Comparison of ENCODE assay signal across 9 cellular contexts in genomic region chr17:50953831-50954601, GRCh38.
A peak's percentile ranks its signal among the peaks of the same experiment; 100 is the strongest.
DNase-seq lines count a peak whose midpoint lies in the region; ATAC-seq, FAIRE-seq and TF ChIP-seq lines count a peak whose summit lies in the region.
"Had no signal": no experiment of that assay in that cellular context is flagged by ENCODE, and none has a peak within 500 bp of the region (broad histone marks: within the 10 kb centered on the region; RNA-seq: fewer than 3 reads in every experiment).

No MANE protein-coding gene starts in this region.

- H3K27ac ChIP-seq in HepG2 (ENCODE audit: extremely low read length, insufficient read depth, low read length) (peak overlapping the region; percentile 15), OCI-LY7 (ENCODE audit: low read depth, low read length, poor library complexity, severe bottlenecking) (no peak overlapping the region)

- POLR2A ChIA-PET in HepG2 (lab: Yijun Ruan, JAX) (interaction anchor here (1.0 to 6.3 kb wide), 5 partner anchors 9 to 101 kb away, joined by 3 to 52 read pairs (median 12); partner anchors contain the start of gene TOB1), OCI-LY7 (lab: Charles Lee) (no interaction called here)

- no peak for FAIRE-seq in bronchial epithelial cell (lab: Jason Lieb, UNC)
- peak; percentile 53 for FAIRE-seq in HepG2 (lab: Jason Lieb, UNC)
- FAIRE-seq: colon had no signal

- H3K9me3 ChIP-seq in HepG2 (ENCODE audit: low read length) (no peaks in the 10 kb centered on the region), OCI-LY7 (ENCODE audit: low read length) (no peaks in the 10 kb centered on the region)

- TF ChIP-seq POLR2A in HepG2 (IDR thresholded peaks at IDR 0.05; ENCODE audit: insufficient read depth in 1 of 2, low read depth in 2 of 2, low read length in 2 of 2): 0 out of 4 replicates have a peak, but pooled peaks of 1 of the 2 experiments have one; percentile 39

- peaks cover 66% of the 10 kb centered on the region for H3K4me1 ChIP-seq in HepG2 (ENCODE audit: insufficient read depth, low read length)
- peaks cover 11% of the 10 kb centered on the region for H3K4me1 ChIP-seq in OCI-LY7 (ENCODE audit: insufficient read depth, low read length, poor library complexity, severe bottlenecking)

- 79% methylated on average over 17 of the region's 17 CpGs for WGBS in HepG2 (ENCODE audit: low lambda C conversion rate)

- H2AFZ ChIP-seq in HepG2 (ENCODE audit: low read length): no peak overlapping the region
- H2AFZ ChIP-seq in OCI-LY7 (ENCODE audit: low read length): no peak overlapping the region

- TF ChIP-seq EP300 in HepG2 (IDR thresholded peaks at IDR 0.05; ENCODE audit: low read depth in 2 of 2, low read length in 2 of 2) (no peak; a peak in 1 of 4 replicates), HepG2 (CRISPR knock-in tag; IDR thresholded peaks at IDR 0.05; ENCODE audit: borderline replicate concordance) (no peak)

- DNase-seq in GM03348 (ENCODE audit: low spot score) (peak; percentile 53), NCI-H2171 treated with DMSO at 0.1 percent for 48 hours (lab: John Stamatoyannopoulos, UW) (peak; percentile 74), bronchial epithelial cell (ENCODE audit: low read depth) (peak; percentile 89), HepG2 (ENCODE audit: low spot score) (no peak), OCI-LY7 (ENCODE audit: low spot score) (no peak)
- DNase-seq in effector CD8-positive, alpha-beta T cell (lab: John Stamatoyannopoulos, UW): no peak

- no peaks in the 10 kb centered on the region for H3K36me3 ChIP-seq in bronchial epithelial cell (ENCODE audit: control insufficient read depth, insufficient read depth, low read length)
- H3K36me3 ChIP-seq in HepG2 (replicated peaks in 1 of 2; ENCODE audit: control insufficient read depth in 1 of 2, insufficient read depth in 2 of 2, low read length in 2 of 2): no peaks in the 10 kb centered on the region
- H3K36me3 ChIP-seq in OCI-LY7 (ENCODE audit: insufficient read depth, low read length): no peaks in the 10 kb centered on the region

- H4K20me1 ChIP-seq in HepG2 (ENCODE audit: insufficient read depth, low read length): no peaks in the 10 kb centered on the region
- no peaks in the 10 kb centered on the region for H4K20me1 ChIP-seq in OCI-LY7 (ENCODE audit: insufficient read depth, low read length)

- no TSS peak for BruUV-seq in HepG2 (replicated peaks; lab: Mats Ljungman, UMichigan)
- no TSS peak for BruUV-seq in OCI-LY7 (replicated peaks; lab: Mats Ljungman, UMichigan)

- no peak overlapping the region for H3K4me3 ChIP-seq in bronchial epithelial cell (ENCODE audit: low read depth, low read length)
- no peak overlapping the region for H3K4me3 ChIP-seq in HepG2 (replicated peaks in 1 of 3; ENCODE audit: insufficient read depth in 1 of 3, low read depth in 2 of 3, low read length in 3 of 3)
- no peak overlapping the region for H3K4me3 ChIP-seq in OCI-LY7 (ENCODE audit: low read depth, low read length, poor library complexity, severe bottlenecking)

- H3K27me3 ChIP-seq in bronchial epithelial cell (ENCODE audit: control insufficient read depth, insufficient read depth, low read length) (no peaks in the 10 kb centered on the region), HepG2 (ENCODE audit: control insufficient read depth in 1 of 2, insufficient read depth in 2 of 2, low read length in 2 of 2) (no peaks in the 10 kb centered on the region)

- 0 out of 2 replicates have a peak overlapping the region, but pooled peaks have one; percentile 13 for H3K9ac ChIP-seq in HepG2 (ENCODE audit: insufficient read depth, low read depth, low read length)

- CTCF ChIA-PET in HepG2 (lab: Yijun Ruan, JAX; ENCODE audit: low intra/inter-chr PET ratio, low total read pairs) (no interaction called here), OCI-LY7 (lab: Charles Lee; ENCODE audit: unreplicated experiment) (interaction anchor here (0.5 kb wide), 1 partner anchor 171 kb away, joined by 5 read pairs; no protein-coding TSS in a partner anchor)

- intact Hi-C loops in HepG2 (cut with micrococcal nuclease; ENCODE audit: unreplicated experiment): loop anchor here (10.0 kb wide), 1 partner anchor 409 kb away; the partner anchor contains the start of gene SPATA20
- intact Hi-C loops in OCI-LY7 (cut with micrococcal nuclease; ENCODE audit: unreplicated experiment): no loop called here

- no peaks in the 10 kb centered on the region for H3K79me2 ChIP-seq in HepG2 (ENCODE audit: insufficient read depth, low read length)
- H3K79me2 ChIP-seq in OCI-LY7 (ENCODE audit: insufficient read depth, low read depth, low read length): no peaks in the 10 kb centered on the region

- no peak; the same call in 2 of the 3 replicates for ATAC-seq in HepG2
- no peak for ATAC-seq in HG02885 (IDR thresholded peaks at IDR 0.05; ENCODE audit: poor library complexity, unreplicated experiment)
- no peak for ATAC-seq in HG03175 (IDR thresholded peaks at IDR 0.05; ENCODE audit: unreplicated experiment)

- H3K9me2 ChIP-seq in OCI-LY7 (ENCODE audit: insufficient read depth, low read length): no peaks in the 10 kb centered on the region

- H3K4me2 ChIP-seq in HepG2 (ENCODE audit: low read depth, low read length): peak overlapping the region; percentile 12; the same call in 1 of the 2 replicates
- H3K4me2 ChIP-seq in OCI-LY7 (ENCODE audit: low read length): no peak overlapping the region

- TF ChIP-seq CTCF in bronchial epithelial cell (IDR thresholded peaks at IDR 0.05; ENCODE audit: insufficient read depth, low read length, severe bottlenecking) (no peak), HepG2 (CRISPR knock-in tag; IDR thresholded peaks at IDR 0.05) (no peak), OCI-LY7 (conservative IDR thresholded peaks at IDR 0.05; ENCODE audit: low read length) (no peak)

- TF ChIP-seq RAD21 in HepG2 (CRISPR knock-in tag; IDR thresholded peaks at IDR 0.05): no peak

- in situ Hi-C loops in HepG2 (cut with HindIII; ENCODE audit: extremely low pct_ligation_motif_present, low pct_unique_long_range_greater_than_20kb): loop anchor here (10.0 kb wide), 1 partner anchor 409 kb away; the partner anchor contains the start of gene SPATA20

TF ChIP-seq in HepG2, 621 proteins besides CTCF, POLR2A, EP300 and RAD21 (continues in another document):
- TF ChIP-seq ARID5B (CRISPR knock-in tag; IDR thresholded peaks at IDR 0.05) (peak; percentile 14; the same call in 1 of the 2 replicates), SOX6 (IDR thresholded peaks at IDR 0.05) (no peak), SOX6 (CRISPR knock-in tag; IDR thresholded peaks at IDR 0.05) (peak; percentile 44; the same call in 1 of the 2 replicates), ZSCAN30 (CRISPR knock-in tag; IDR thresholded peaks at IDR 0.05) (no peak), MEIS1 (CRISPR knock-in tag; IDR thresholded peaks at IDR 0.05; ENCODE audit: borderline replicate concordance) (peak; percentile 47; the same call in 1 of the 2 replicates), ZBTB4 (CRISPR knock-in tag; IDR thresholded peaks at IDR 0.05; ENCODE audit: borderline replicate concordance) (peak; percentile 99), ZBTB7B (CRISPR knock-in tag; IDR thresholded peaks at IDR 0.05) (peak; percentile 38; the same call in 1 of the 2 replicates), ZBTB7A (CRISPR knock-in tag; IDR thresholded peaks at IDR 0.05) (peak; percentile 68; the same call in 1 of the 2 replicates), FOXO1 (CRISPR knock-in tag; IDR thresholded peaks at IDR 0.05) (no peak)

Comparison
In these comparisons a context has a peak if more than half of its experiments do, and no peak if none do; other contexts are left out.
1. DNase-seq: peak in GM03348 (single experiment), NCI-H2171 treated with DMSO at 0.1 percent for 48 hours (single experiment) and bronchial epithelial cell (single experiment); none in HepG2 (single experiment), effector CD8-positive, alpha-beta T cell (single experiment) and OCI-LY7 (single experiment).